1 cellular context compared by ENCODE assay signal in the genomic region with DNA sequence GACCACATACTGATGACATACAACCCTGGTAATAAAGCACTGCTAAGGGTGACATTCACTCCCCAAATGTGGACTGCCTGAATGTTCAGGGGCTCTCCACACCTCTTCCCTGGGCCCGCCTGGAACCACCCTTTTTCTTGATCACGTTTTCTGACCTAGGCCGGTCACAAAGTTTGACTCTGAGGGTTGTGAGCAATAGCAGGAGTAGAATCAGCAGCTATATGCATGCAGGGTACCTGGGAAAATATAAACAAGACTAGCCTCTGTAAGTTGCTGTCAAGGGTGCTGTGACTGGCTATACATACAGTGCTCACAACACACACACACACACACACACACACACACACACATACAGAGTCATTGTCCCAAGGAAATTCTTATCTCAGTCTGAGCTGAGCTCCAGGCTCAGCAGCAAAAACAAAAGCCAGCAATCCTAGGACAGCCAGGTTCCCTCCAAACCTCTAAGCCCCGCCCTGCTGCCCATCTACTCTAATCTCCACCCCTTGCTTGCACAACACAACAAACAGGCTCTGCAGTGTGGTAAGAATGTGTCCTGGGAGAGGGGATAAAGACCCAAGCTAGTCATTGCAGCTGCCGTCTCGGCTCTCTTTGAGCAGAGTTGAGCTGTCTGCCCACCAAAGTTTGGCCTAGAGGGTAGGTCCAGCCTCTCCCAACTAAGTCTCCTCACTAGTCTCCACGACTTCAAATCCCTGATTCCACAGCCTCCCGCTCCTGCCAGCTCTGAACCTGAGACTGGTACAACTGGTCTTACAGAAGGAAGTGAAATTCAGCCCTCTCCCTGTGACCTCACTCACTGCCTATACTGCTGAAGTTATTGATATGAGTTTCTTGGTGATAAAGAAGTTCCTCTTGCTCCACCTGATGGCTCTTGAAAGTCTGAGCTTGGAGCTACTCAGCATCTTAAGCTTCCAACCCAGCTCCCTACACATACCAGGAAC.
A peak's percentile ranks its signal among the peaks of the same experiment; 100 is the strongest.
TF ChIP-seq lines count a peak whose summit lies in the region.

No MANE protein-coding gene starts in this region.

TF ChIP-seq in HEK293, 187 proteins besides CTCF, POLR2A, EP300 and RAD21 (continued from another document):
- TF ChIP-seq ZNF692 (tag by site-specific recombination; IDR thresholded peaks at IDR 0.05), result peak; percentile 57; the same call in 1 of the 2 replicates
- TF ChIP-seq ZBTB48 (tag by site-specific recombination; IDR thresholded peaks at IDR 0.05), result peak; percentile 62; the same call in 1 of the 2 replicates
- TF ChIP-seq ZFP69B (tag by site-specific recombination; IDR thresholded peaks at IDR 0.05), result peak; percentile 62; the same call in 1 of the 2 replicates
- TF ChIP-seq GFI1B (tag by site-specific recombination; IDR thresholded peaks at IDR 0.05), result no peak
- no peak for TF ChIP-seq ZNF19 (tag by site-specific recombination; IDR thresholded peaks at IDR 0.05; ENCODE audit: low read depth)
- no peak for TF ChIP-seq MYNN (tag by site-specific recombination; IDR thresholded peaks at IDR 0.05; ENCODE audit: borderline replicate concordance)
- 0 out of 2 replicates have a peak, but pooled peaks have one; percentile 28 for TF ChIP-seq ZNF366 (tag by site-specific recombination; conservative IDR thresholded peaks at IDR 0.05)
- no peak for TF ChIP-seq KLF7 (tag by site-specific recombination; IDR thresholded peaks at IDR 0.05; ENCODE audit: borderline replicate concordance)
- TF ChIP-seq ZNF274 (IDR thresholded peaks at IDR 0.05; ENCODE audit: low read length), result no peak
- TF ChIP-seq ZNF274 (tag by site-specific recombination; IDR thresholded peaks at IDR 0.05; ENCODE audit: borderline replicate concordance), result no peak
- no peak for TF ChIP-seq ZNF169 (tag by site-specific recombination; IDR thresholded peaks at IDR 0.05)
- TF ChIP-seq ZNF837 (tag by site-specific recombination; IDR thresholded peaks at IDR 0.05), result no peak
- no peak for TF ChIP-seq ZNF704 (tag by site-specific recombination; IDR thresholded peaks at IDR 0.05)
- TF ChIP-seq KLF10 (tag by site-specific recombination; IDR thresholded peaks at IDR 0.05), result no peak
- TF ChIP-seq ZNF529 (tag by site-specific recombination; IDR thresholded peaks at IDR 0.05; ENCODE audit: insufficient replicate concordance), result no peak
- TF ChIP-seq ZNF791 (tag by site-specific recombination; IDR thresholded peaks at IDR 0.05), result no peak
- peak; percentile 82 for TF ChIP-seq ZSCAN4 (tag by site-specific recombination; IDR thresholded peaks at IDR 0.05)
- TF ChIP-seq ZNF843 (tag by site-specific recombination; IDR thresholded peaks at IDR 0.05), result 0 out of 2 replicates have a peak, but pooled peaks have one; percentile 33
- TF ChIP-seq, protein P1, sequence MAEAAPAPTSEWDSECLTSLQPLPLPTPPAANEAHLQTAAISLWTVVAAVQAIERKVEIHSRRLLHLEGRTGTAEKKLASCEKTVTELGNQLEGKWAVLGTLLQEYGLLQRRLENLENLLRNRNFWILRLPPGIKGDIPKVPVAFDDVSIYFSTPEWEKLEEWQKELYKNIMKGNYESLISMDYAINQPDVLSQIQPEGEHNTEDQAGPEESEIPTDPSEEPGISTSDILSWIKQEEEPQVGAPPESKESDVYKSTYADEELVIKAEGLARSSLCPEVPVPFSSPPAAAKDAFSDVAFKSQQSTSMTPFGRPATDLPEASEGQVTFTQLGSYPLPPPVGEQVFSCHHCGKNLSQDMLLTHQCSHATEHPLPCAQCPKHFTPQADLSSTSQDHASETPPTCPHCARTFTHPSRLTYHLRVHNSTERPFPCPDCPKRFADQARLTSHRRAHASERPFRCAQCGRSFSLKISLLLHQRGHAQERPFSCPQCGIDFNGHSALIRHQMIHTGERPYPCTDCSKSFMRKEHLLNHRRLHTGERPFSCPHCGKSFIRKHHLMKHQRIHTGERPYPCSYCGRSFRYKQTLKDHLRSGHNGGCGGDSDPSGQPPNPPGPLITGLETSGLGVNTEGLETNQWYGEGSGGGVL (tag by site-specific recombination; IDR thresholded peaks at IDR 0.05), result peak; percentile 77
- TF ChIP-seq ZNF645 (tag by site-specific recombination; IDR thresholded peaks at IDR 0.05), result no peak
- peak; percentile 50; the same call in 1 of the 2 replicates for TF ChIP-seq ZNF391 (tag by site-specific recombination; IDR thresholded peaks at IDR 0.05; ENCODE audit: borderline replicate concordance, low read depth)
- 0 out of 2 replicates have a peak, but pooled peaks have one; percentile 13 for TF ChIP-seq PATZ1 (tag by site-specific recombination; IDR thresholded peaks at IDR 0.05)
TF ChIP-seq in HEK293: peak in this region for 20.
